In the genomic region with DNA sequence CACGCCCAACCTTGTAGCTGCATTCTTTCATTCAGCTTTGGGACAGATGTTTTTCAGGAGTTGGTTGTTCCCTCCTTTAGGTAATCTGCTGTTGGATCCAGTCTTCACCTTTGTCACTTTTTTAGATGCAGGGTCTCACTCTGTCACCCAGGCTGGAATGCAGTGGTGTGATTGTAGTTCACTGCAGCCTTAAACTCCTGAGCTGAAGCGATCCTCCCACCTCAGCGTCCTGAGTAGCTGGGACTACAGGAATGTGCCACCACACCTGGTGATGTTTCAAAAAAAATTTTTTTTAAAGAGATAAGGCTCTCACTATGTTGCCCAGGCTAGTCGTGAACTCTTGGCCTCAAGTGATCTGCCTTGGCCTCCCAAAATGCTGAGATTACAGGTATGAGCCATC, we compare ENCODE assay signal across 3 cellular contexts.
"Had no signal": no experiment of that assay in that cellular context is flagged by ENCODE, and none has a peak within 500 bp of the region (broad histone marks: within the 10 kb centered on the region; RNA-seq: fewer than 3 reads in every experiment).

No MANE protein-coding gene starts in this region.

- DNase-seq: GDM1, GF-D8 had no signal

- H3K4me3 ChIP-seq: GM12878 had no signal
